ENCODE assay signal across 8 cellular contexts in genomic region chr6:31834367-31834703, GRCh38. TPM values are rescaled to one million over a fixed set of nuclear protein-coding genes. Genes with fewer than 3 reads are reported as not detected.
A peak's percentile ranks its signal among the peaks of the same experiment; 100 is the strongest.
DNase-seq lines count a peak whose midpoint lies in the region; ATAC-seq, FAIRE-seq and TF ChIP-seq lines count a peak whose summit lies in the region.

No MANE protein-coding gene starts in this region.

- H3K79me2 ChIP-seq in PC-3 (ENCODE audit: low read length) = peaks cover 86% of the 10 kb centered on the region

- POLR2A ChIA-PET in AG04450 (lab: Yijun Ruan, JAX) (interaction anchor here (0.5 to 2.5 kb wide), 10 partner anchors 10 to 354 kb away, joined by 3 to 19 read pairs (median 4); partner anchors contain the start of genes ABHD16A, BAG6, HSPA1A and HSPA1L), PC-3 (lab: Charles Lee; ENCODE audit: unreplicated experiment) (no interaction called here)

- H3K4me3 ChIP-seq in AG04450 (ENCODE audit: low read depth, low read length) = peak overlapping the region; percentile 92
- peak overlapping the region; percentile 99 for H3K4me3 ChIP-seq in Jurkat, Clone E6-1 (ENCODE audit: low read length)
- H3K4me3 ChIP-seq in PC-3 (ENCODE audit: low read length) = peak overlapping the region; percentile 97
- peak overlapping the region in 2 of 4 donors; percentile 62 to 92 for H3K4me3 ChIP-seq in adrenal gland
- peak overlapping the region; percentile 54 to 87 (median 81) for H3K4me3 ChIP-seq in pancreas

- FAIRE-seq in GM18507 (lab: Jason Lieb, UNC) (peak; percentile 73), pancreas (lab: Jason Lieb, UNC) (no peak)

- H4K20me1 ChIP-seq in PC-3 (ENCODE audit: low read length) = peaks cover 56% of the 10 kb centered on the region

- DNase-seq in AG04450 (ENCODE audit: low read depth, low spot score) (no peak), GM18507 (ENCODE audit: extremely low spot score, insufficient read length, low read depth) (peak; percentile 77), PC-3 (peak; percentile 85), adrenal gland (peak; percentile 88 to 92 (median 90)), cardiac septum (ENCODE audit: low spot score) (peak; percentile 93), pancreas (peak; percentile 83 to 92 (median 89))
- DNase-seq in Jurkat, Clone E6-1 (ENCODE audit: low read depth, low spot score) = peak; percentile 73

- ATAC-seq in PC-3 (peak; percentile 75), pancreas (peak; percentile 48 to 91 (median 71)), HG03175 (IDR thresholded peaks at IDR 0.05; ENCODE audit: unreplicated experiment) (no peak)

- H3K27ac ChIP-seq in AG04450 (ENCODE audit: low read depth, low read length) (peak overlapping the region; percentile 81), PC-3 (ENCODE audit: low read length) (peak overlapping the region; percentile 79), adrenal gland (peak overlapping the region; percentile 85 to 97 (median 95)), pancreas (peak overlapping the region; percentile 74 to 92 (median 87))

- H3K9ac ChIP-seq in PC-3 (ENCODE audit: low read length) = peak overlapping the region; percentile 98

- peak; percentile 19 to 75 for TF ChIP-seq POLR2A in adrenal gland (IDR thresholded peaks at IDR 0.05)

- H3K4me2 ChIP-seq in PC-3 (ENCODE audit: low read length) = peak overlapping the region; percentile 92

- BruUV-seq in PC-3 (replicated peaks; lab: Mats Ljungman, UMichigan) = no TSS peak

- TF ChIP-seq CTCF in AG04450 (IDR thresholded peaks at IDR 0.05; ENCODE audit: low read depth, low read length) (no peak), PC-3 (conservative IDR thresholded peaks at IDR 0.05; ENCODE audit: low read depth, low read length) (no peak), adrenal gland (IDR thresholded peaks at IDR 0.05) (no peak), pancreas (IDR thresholded peaks at IDR 0.05) (no peak)

- H3K4me1 ChIP-seq in PC-3 (ENCODE audit: insufficient read depth, low read length) = peaks cover 26% of the 10 kb centered on the region
- H3K4me1 ChIP-seq in adrenal gland (replicated peaks in 1 of 2) = peaks cover 25 to 49% of the 10 kb centered on the region in 2 donors
- H3K4me1 ChIP-seq in pancreas = peaks cover 12 to 35% (median 25%) of the 10 kb centered on the region in 3 donors

- 0 to 1% (median 0%) methylated on average over 16 to 28 of the region's 28 CpGs for WGBS in adrenal gland, 4 donors
- WGBS in pancreas, 2 donors = 0 to 1% methylated on average over 28 of the region's 28 CpGs

- H3K27me3 ChIP-seq in AG04450 (ENCODE audit: control insufficient read depth, insufficient read depth, low read length) (no peaks in the 10 kb centered on the region), PC-3 (ENCODE audit: low read length) (no peaks in the 10 kb centered on the region), adrenal gland (no peaks in the 10 kb centered on the region), pancreas (no peaks in the 10 kb centered on the region)

- H3K9me2 ChIP-seq in PC-3 (replicated peaks; ENCODE audit: low read length) = no peaks in the 10 kb centered on the region

- CTCF ChIA-PET in AG04450 (lab: Charles Lee) = no interaction called here
- CTCF ChIA-PET in PC-3 (lab: Charles Lee) = interaction anchor here (0.7 kb wide), 1 partner anchor 43 kb away, joined by 3 read pairs; no protein-coding TSS in a partner anchor

- peaks cover 23% of the 10 kb centered on the region for H3F3A ChIP-seq in PC-3 (ENCODE audit: low read length, unreplicated experiment)

- H2AFZ ChIP-seq in PC-3 (ENCODE audit: low read length) = peak overlapping the region; percentile 59

- H3K9me3 ChIP-seq in AG04450 (ENCODE audit: control insufficient read depth, insufficient read depth, low read length) (no peaks in the 10 kb centered on the region), PC-3 (ENCODE audit: low read length) (no peaks in the 10 kb centered on the region), adrenal gland (replicated peaks in 1 of 3) (no peaks in the 10 kb centered on the region), pancreas (no peaks in the 10 kb centered on the region)

- H3K36me3 ChIP-seq in PC-3 (ENCODE audit: low read depth, low read length) (peaks cover 32% of the 10 kb centered on the region), adrenal gland (replicated peaks in 1 of 2) (peaks cover 0 to 22% of the 10 kb centered on the region in 2 donors), pancreas (peaks cover 0 to 10% (median 9%) of the 10 kb centered on the region in 3 donors)

- intact Hi-C loops in PC-3 (cut with micrococcal nuclease) (loop anchor here (1.0 to 10.0 kb wide), 4 partner anchors 20 to 150 kb away; partner anchors contain the start of genes CLIC1, HSPA1A, HSPA1L and LY6G5C), adrenal gland (cut with DNase I) (loop anchor here in 1 of 2 donors (10.0 kb wide), 1 partner anchor 150 kb away; the partner anchor contains the start of gene LY6G5C), cardiac septum (cut with DNase I) (loop anchor here (2.0 to 10.0 kb wide), 3 partner anchors 28 to 290 kb away; partner anchors contain the start of genes ATP6V1G2, DDAH2, DDX39B and NEU1), pancreas (cut with DNase I) (loop anchor here in 1 of 3 donors (10.0 kb wide), 1 partner anchor 60 kb away; the partner anchor contains the start of gene VWA7)

RNA-seq across cellular contexts. Expression of gene HSPA1B, which starts 6.8 kb away (rescaled TPM):
- polyA plus RNA-seq in AG04450 (2011; rRNA removed) (31.9 TPM in 2 replicates), adrenal gland (100 to 1,000 TPM in 1 of 3 donors, 10 to 100 TPM in 2; 29.0 to 102 (median 38.6) TPM), pancreas (10 to 100 TPM; 18.4 to 60.4 TPM)
- 43.7 and 44.3 TPM in 2 replicates for polyA minus RNA-seq in AG04450 (2011; rRNA and poly(A)+ RNA removed)
- polyA plus RNA-seq in Jurkat, Clone E6-1 (2012; ENCODE audit: insufficient read depth, insufficient read length) = 15.9 TPM
- total RNA-seq in PC-3 (2014; rRNA removed) (265 and 331 TPM in 2 replicates), adrenal gland (100 to 1,000 TPM; 156 to 424 (median 244) TPM), cardiac septum (221 TPM), pancreas (100 to 1,000 TPM in 2 of 6 donors, 10 to 100 TPM in 4; 24.6 to 248 (median 43.2) TPM)

RNA-seq across cellular contexts. Expression of gene HSPA1A, which starts 19.0 kb away (rescaled TPM):
- polyA plus RNA-seq in AG04450 (2011; rRNA removed) (46.6 and 50.4 TPM in 2 replicates), adrenal gland (10 to 100 TPM; 48.5 to 89.4 (median 84.3) TPM), pancreas (10 to 100 TPM; 51.7 to 85.0 TPM)
- 22.7 and 36.9 TPM in 2 replicates for polyA minus RNA-seq in AG04450 (2011; rRNA and poly(A)+ RNA removed)
- 2.1 TPM for polyA plus RNA-seq in Jurkat, Clone E6-1 (2012; ENCODE audit: insufficient read depth, insufficient read length)
- total RNA-seq in PC-3 (2014; rRNA removed) (269 and 324 TPM in 2 replicates), adrenal gland (100 to 1,000 TPM; 153 to 261 (median 217) TPM), cardiac septum (296 TPM), pancreas (100 to 1,000 TPM in 1 of 6 donors, 10 to 100 TPM in 5; 18.2 to 195 (median 29.6) TPM)

RNA-seq across cellular contexts. Expression of gene HSPA1L, which starts 19.3 kb away (rescaled TPM):
- 1.1 and 1.2 TPM in 2 replicates for polyA plus RNA-seq in AG04450 (2011; rRNA removed)
- polyA minus RNA-seq in AG04450 (2011; rRNA and poly(A)+ RNA removed) = 0.97 and 1.9 TPM in 2 replicates
- not detected for polyA plus RNA-seq in Jurkat, Clone E6-1 (2012; ENCODE audit: insufficient read depth, insufficient read length)
- total RNA-seq in PC-3 (2014; rRNA removed) = 0.26 and 0.69 TPM in 2 replicates
- 1 to 10 TPM in 7 of 8 donors, under 1 TPM in 1; 0.79 to 3.6 (median 1.9) TPM for total RNA-seq in adrenal gland
- 1 to 10 TPM; 1.0 to 5.3 (median 1.1) TPM for polyA plus RNA-seq in adrenal gland
- total RNA-seq in cardiac septum = 2.4 TPM
- 1 to 10 TPM in 2 of 6 donors, under 1 TPM in 4; 0.51 to 1.2 (median 0.68) TPM for total RNA-seq in pancreas
- 1 to 10 TPM in 1 of 2 donors, under 1 TPM in 1; 0.46 to 1.0 TPM for polyA plus RNA-seq in pancreas

RNA-seq across cellular contexts. Expression of gene LSM2, which starts 27.6 kb away (rescaled TPM):
- polyA plus RNA-seq in AG04450 (2011; rRNA removed) (34.2 and 38.3 TPM in 2 replicates), adrenal gland (10 to 100 TPM; 28.0 to 55.2 (median 42.8) TPM), pancreas (10 to 100 TPM; 25.1 to 27.3 TPM)
- 22.5 and 24.8 TPM in 2 replicates for polyA minus RNA-seq in AG04450 (2011; rRNA and poly(A)+ RNA removed)
- polyA plus RNA-seq in Jurkat, Clone E6-1 (2012; ENCODE audit: insufficient read depth, insufficient read length) = 241 TPM
- total RNA-seq in PC-3 (2014; rRNA removed) (93.7 and 143 TPM in 2 replicates), adrenal gland (10 to 100 TPM; 38.2 to 61.3 (median 44.6) TPM), cardiac septum (24.0 TPM), pancreas (10 to 100 TPM; 11.0 to 23.1 (median 19.0) TPM)

RNA-seq across cellular contexts. Expression of gene NEU1, which starts 28.3 kb away (rescaled TPM):
- polyA plus RNA-seq in AG04450 (2011; rRNA removed) (39.0 and 49.4 TPM in 2 replicates), adrenal gland (10 to 100 TPM; 57.8 to 94.7 (median 85.9) TPM), pancreas (10 to 100 TPM; 26.5 to 38.5 TPM)
- polyA minus RNA-seq in AG04450 (2011; rRNA and poly(A)+ RNA removed) = 27.3 and 34.4 TPM in 2 replicates
- polyA plus RNA-seq in Jurkat, Clone E6-1 (2012; ENCODE audit: insufficient read depth, insufficient read length) = 18.6 TPM
- total RNA-seq in PC-3 (2014; rRNA removed) (31.7 and 33.1 TPM in 2 replicates), adrenal gland (100 to 1,000 TPM; 101 to 178 (median 118) TPM), cardiac septum (19.4 TPM), pancreas (10 to 100 TPM; 19.0 to 34.7 (median 22.2) TPM)
